Comparison of ENCODE assay signal across 8 cellular contexts in genomic region chr3:99875925-99876781, GRCh38.
DNase-seq lines count a peak whose midpoint lies in the region; ATAC-seq and TF ChIP-seq lines count a peak whose summit lies in the region.

No MANE protein-coding gene starts in this region.

- H3K36me3 ChIP-seq in mucosa of rectum (ENCODE audit: control insufficient read depth in 2 of 2, insufficient read depth in 2 of 2, low read length in 2 of 2) = no peaks in the 10 kb centered on the region

- H3K9me3 ChIP-seq in mucosa of rectum (ENCODE audit: control insufficient read depth in 2 of 2, low read length in 2 of 2) = no peaks in the 10 kb centered on the region

- no peaks in the 10 kb centered on the region for H3K27me3 ChIP-seq in mucosa of rectum (ENCODE audit: control insufficient read depth in 2 of 2, insufficient read depth in 2 of 2, low read length in 2 of 2)

- H3K9ac ChIP-seq in mucosa of rectum (ENCODE audit: low read depth in 1 of 2, low read length in 2 of 2) = peak overlapping the region; percentile 82 to 86

- ATAC-seq in HG03066 (IDR thresholded peaks at IDR 0.05; ENCODE audit: low read depth, unreplicated experiment) = peak; percentile 95

- peak; percentile 90 for DNase-seq in DMS 273 (lab: John Stamatoyannopoulos, UW; ENCODE audit: unreplicated experiment)
- DNase-seq in DMS 273 treated with DMSO at 0.1 percent for 48 hours (lab: John Stamatoyannopoulos, UW) = no peak
- DNase-seq in NOMO-1 (lab: John Stamatoyannopoulos, UW; ENCODE audit: unreplicated experiment in 2 of 2) = peak; percentile 65 to 69
- DNase-seq in activated T-cell treated with anti-CD3 and anti-CD28 coated beads, Interleukin-2, amount 50 U/mL, for 1 hour = peak; percentile 77
- peak; percentile 83 to 86 for DNase-seq in erythroblast (lab: John Stamatoyannopoulos, UW)
- DNase-seq in stimulated activated CD8-positive, alpha-beta memory T cell treated with anti-CD3 and anti-CD28 coated beads, Interleukin-4, amount 100 ng/mL, for 1 hour (ENCODE audit: low read depth in 2 of 2, low spot score in 1 of 2) = peak; percentile 2 to 40

- peak overlapping the region; percentile 69 to 87 for H3K4me3 ChIP-seq in mucosa of rectum (ENCODE audit: low read length in 2 of 2)

- TF ChIP-seq POLR2A in erythroblast (IDR thresholded peaks at IDR 0.05; ENCODE audit: low read length) = peak; percentile 44

- peaks cover 7 to 16% of the 10 kb centered on the region in 2 donors for H3K4me1 ChIP-seq in mucosa of rectum (ENCODE audit: control insufficient read depth in 2 of 2, insufficient read depth in 2 of 2, low read length in 2 of 2)

- H3K27ac ChIP-seq in mucosa of rectum (ENCODE audit: low read depth in 2 of 2, low read length in 2 of 2) = peak overlapping the region; percentile 85 to 93
